16 cellular contexts compared by ENCODE assay signal in genomic region chr1:224781800-224782199, GRCh38.
A peak's percentile ranks its signal among the peaks of the same experiment; 100 is the strongest.
DNase-seq lines count a peak whose midpoint lies in the region; ATAC-seq and TF ChIP-seq lines count a peak whose summit lies in the region.
"Had no signal": no experiment of that assay in that cellular context is flagged by ENCODE, and none has a peak within 500 bp of the region (broad histone marks: within the 10 kb centered on the region; RNA-seq: fewer than 3 reads in every experiment).

No MANE protein-coding gene starts in this region.

- peaks cover 13% of the 10 kb centered on the region for H3K27me3 Mint-ChIP-seq in nephron progenitor cell (ENCODE audit: low read depth, poor library complexity)

- no peak for TF ChIP-seq CTCF in MM.1S (IDR thresholded peaks at IDR 0.05; ENCODE audit: low read length)
- TF ChIP-seq CTCF in nephron progenitor cell (IDR thresholded peaks at IDR 0.05) = no peak
- TF ChIP-seq CTCF in heart right ventricle (IDR thresholded peaks at IDR 0.05) = no peak

- no peak overlapping the region for H3K27ac Mint-ChIP-seq in nephron progenitor cell

- H3K27ac ChIP-seq in MM.1S (ENCODE audit: low read length) (no peak overlapping the region), Karpas-422 (ENCODE audit: low read length) (no peak overlapping the region), heart right ventricle (no peak overlapping the region)
- H3K27ac ChIP-seq: coronary artery, testis had no signal

- H3K4me2 ChIP-seq in MM.1S (ENCODE audit: low read depth, low read length) (peak overlapping the region; percentile 62), Karpas-422 (ENCODE audit: low read depth, low read length, poor library complexity, severe bottlenecking) (no peak overlapping the region)

- H3K36me3 Mint-ChIP-seq in nephron progenitor cell (ENCODE audit: low read depth) = no peaks in the 10 kb centered on the region

- 81 to 82% methylated on average over 2 of the region's 2 CpGs for WGBS in heart right ventricle, 2 donors

- no peak overlapping the region for H3K4me3 ChIP-seq in MM.1S (ENCODE audit: low read length)
- no peak overlapping the region for H3K4me3 ChIP-seq in Karpas-422 (ENCODE audit: low read length)
- no peak overlapping the region for H3K4me3 ChIP-seq in heart right ventricle
- H3K4me3 ChIP-seq: coronary artery, HAP-1, testis had no signal

- H2AFZ ChIP-seq in MM.1S (ENCODE audit: low read length) (no peak overlapping the region), Karpas-422 (ENCODE audit: low read length) (no peak overlapping the region)

- H3K9me3 ChIP-seq in MM.1S (replicated peaks; ENCODE audit: insufficient read depth, low read length) = no peaks in the 10 kb centered on the region
- H3K9me3 ChIP-seq in Karpas-422 (ENCODE audit: low read length) = no peaks in the 10 kb centered on the region
- H3K9me3 ChIP-seq in heart right ventricle = no peaks in the 10 kb centered on the region
- H3K9me3 ChIP-seq: testis had no signal

- H3K4me3 Mint-ChIP-seq in nephron progenitor cell = no peak overlapping the region

- H3K36me3 ChIP-seq in MM.1S (replicated peaks; ENCODE audit: insufficient read depth, low read length) (no peaks in the 10 kb centered on the region), Karpas-422 (ENCODE audit: insufficient read depth, low read length) (no peaks in the 10 kb centered on the region), heart right ventricle (no peaks in the 10 kb centered on the region)
- H3K36me3 ChIP-seq: HAP-1 had no signal

- ATAC-seq in GM18502 (IDR thresholded peaks at IDR 0.05; ENCODE audit: poor library complexity, unreplicated experiment) (peak; percentile 50), GM21367 (IDR thresholded peaks at IDR 0.05; ENCODE audit: unreplicated experiment) (peak; percentile 54), HG02973 (IDR thresholded peaks at IDR 0.05; ENCODE audit: unreplicated experiment) (peak; percentile 59), heart right ventricle (no peak)

- H3K9ac ChIP-seq in MM.1S (ENCODE audit: low read length) (no peak overlapping the region), Karpas-422 (ENCODE audit: low read length) (no peak overlapping the region)

- no peaks in the 10 kb centered on the region for H3K9me3 Mint-ChIP-seq in nephron progenitor cell

- intact Hi-C loops in heart right ventricle (cut with DNase I) = loop anchor here in 1 of 10 donors (1.0 kb wide), 1 partner anchor 45 kb away; no protein-coding TSS in a partner anchor

- H3K79me2 ChIP-seq in MM.1S (ENCODE audit: low read length) = no peaks in the 10 kb centered on the region
- H3K79me2 ChIP-seq in Karpas-422 (ENCODE audit: low read length) = no peaks in the 10 kb centered on the region

- peaks cover 24% of the 10 kb centered on the region for H3F3A ChIP-seq in MM.1S (ENCODE audit: insufficient read depth, low read length)

- peaks cover 28% of the 10 kb centered on the region for H3K4me1 ChIP-seq in MM.1S (ENCODE audit: low read length)
- no peaks in the 10 kb centered on the region for H3K4me1 ChIP-seq in Karpas-422 (ENCODE audit: low read length)
- peaks cover 0 to 22% (median 3%) of the 10 kb centered on the region in 9 donors for H3K4me1 ChIP-seq in heart right ventricle
- H3K4me1 ChIP-seq: testis had no signal

- H3K27me3 ChIP-seq in MM.1S (replicated peaks; ENCODE audit: insufficient read depth, low read length) (peaks cover 34% of the 10 kb centered on the region), Karpas-422 (ENCODE audit: low read length) (no peaks in the 10 kb centered on the region), heart right ventricle (peaks cover 0 to 3% (median 0%) of the 10 kb centered on the region in 7 donors)
- H3K27me3 ChIP-seq: testis had no signal

- peaks cover 6% of the 10 kb centered on the region for H3K4me1 Mint-ChIP-seq in nephron progenitor cell

- H4K20me1 ChIP-seq in MM.1S (ENCODE audit: insufficient read depth, low read length) (no peaks in the 10 kb centered on the region), Karpas-422 (ENCODE audit: insufficient read depth, low read depth, low read length) (no peaks in the 10 kb centered on the region)

- DNase-seq in MM.1S = peak; percentile 76
- DNase-seq in CD1c-positive myeloid dendritic cell (ENCODE audit: extremely low spot score) = no peak
- no peak for DNase-seq in Karpas-422
- DNase-seq in nephron progenitor cell = no peak
- no peak for DNase-seq in heart right ventricle
- DNase-seq: activated CD4-positive, alpha-beta T cell treated with anti-CD3 and anti-CD28 coated beads, Interleukin-2, amount 50 U/mL, for 4 hours; COR-L47; erythroblast; NCI-H2029; NCI-H82; testis had no signal

- no peaks in the 10 kb centered on the region for H3K9me2 ChIP-seq in MM.1S (replicated peaks; ENCODE audit: insufficient read depth, low read length)
- H3K9me2 ChIP-seq in Karpas-422 (replicated peaks; ENCODE audit: insufficient read depth, low read length) = no peaks in the 10 kb centered on the region

Comparison
In these comparisons a context has a peak if more than half of its experiments do, and no peak if none do; other contexts are left out.
1. ATAC-seq: peak in GM18502 (single experiment), GM21367 (single experiment) and HG02973 (single experiment); none in heart right ventricle (0 of 8).